8 cellular contexts compared by ENCODE assay signal in the genomic region with DNA sequence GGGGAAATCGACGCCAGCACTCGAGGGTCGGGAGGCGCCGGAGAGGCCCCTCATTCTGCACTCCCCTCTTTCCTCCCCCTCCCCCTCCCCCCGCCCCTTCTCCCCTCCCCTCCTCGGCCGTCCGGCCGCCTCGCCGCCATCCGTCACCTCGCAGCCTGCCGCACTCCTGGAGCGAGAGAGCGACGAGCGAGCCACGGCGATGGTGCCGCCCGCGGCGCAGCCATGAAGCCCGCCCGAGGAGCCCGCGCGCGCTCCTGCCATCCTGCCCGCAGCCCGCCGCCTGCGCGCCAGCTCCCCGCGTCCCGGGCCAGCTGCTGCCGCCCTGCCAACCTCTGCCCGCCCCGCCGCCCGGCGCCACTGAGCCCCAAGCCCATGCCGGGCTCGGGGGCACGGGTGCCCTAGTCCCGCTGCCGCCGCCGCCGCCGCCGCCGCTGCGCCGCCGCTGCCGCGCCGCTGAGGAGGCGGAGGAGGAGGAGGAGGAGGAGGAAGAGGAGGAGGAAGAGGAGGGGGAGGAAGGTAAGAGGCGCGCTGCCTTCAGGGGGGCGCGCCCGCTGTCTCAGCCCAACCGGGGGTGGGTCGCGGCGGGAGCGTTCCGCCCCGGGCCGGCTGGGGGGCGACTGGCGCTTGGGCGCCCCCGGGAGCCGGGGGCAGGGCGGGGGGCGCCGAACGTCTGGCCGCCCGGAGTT. TPM values are rescaled to one million over a fixed set of nuclear protein-coding genes. Genes with fewer than 3 reads are reported as not detected.
DNase-seq lines count a peak whose midpoint lies in the region; ATAC-seq, FAIRE-seq and TF ChIP-seq lines count a peak whose summit lies in the region.

A gene (plus strand): TSS at position 163 of the 686 bp plus-strand sequence. CDS start 76,937 bp downstream, outside the sequence.

- no peak for TF ChIP-seq RAD21 in HepG2 (CRISPR knock-in tag; IDR thresholded peaks at IDR 0.05)

- H3K9me3 ChIP-seq in cardiac muscle cell (ENCODE audit: low read depth) (no peaks in the 10 kb centered on the region), astrocyte (ENCODE audit: insufficient read depth, low read depth, low read length) (no peaks in the 10 kb centered on the region), HepG2 (ENCODE audit: low read length) (no peaks in the 10 kb centered on the region)

- intact Hi-C loops in left cardiac atrium (cut with DNase I) (no loop called here), HepG2 (cut with micrococcal nuclease; ENCODE audit: unreplicated experiment) (no loop called here)

- H3K4me3 Mint-ChIP-seq in astrocyte (ENCODE audit: unreplicated experiment) = peak within 1 kb of the TSS; percentile 82

- H3K4me1 ChIP-seq in cardiac muscle cell (ENCODE audit: low read depth) (peaks cover 3% of the 10 kb centered on the region), astrocyte (ENCODE audit: insufficient read depth, low read length) (no peaks in the 10 kb centered on the region), HepG2 (ENCODE audit: insufficient read depth, low read length) (peaks cover 12% of the 10 kb centered on the region; the same call in 1 of the 2 replicates)

- BruUV-seq in HepG2 (replicated peaks; lab: Mats Ljungman, UMichigan) = no TSS peak

- peaks cover 17% of the 10 kb centered on the region for H3K27me3 ChIP-seq in cardiac muscle cell
- H3K27me3 ChIP-seq in astrocyte (ENCODE audit: insufficient read depth, low read length) = peaks cover 1% of the 10 kb centered on the region
- H3K27me3 ChIP-seq in HepG2 (ENCODE audit: control insufficient read depth in 1 of 2, insufficient read depth in 2 of 2, low read length in 2 of 2) = peaks cover 4 to 24% of the 10 kb centered on the region in 2 experiments; a peak in 3 of 5 replicates

- H3K27ac Mint-ChIP-seq in astrocyte (ENCODE audit: unreplicated experiment) = no peak within 1 kb of the TSS

- no peak within 1 kb of the TSS for H3K9ac ChIP-seq in astrocyte (ENCODE audit: low read length)
- H3K9ac ChIP-seq in HepG2 (ENCODE audit: insufficient read depth, low read depth, low read length) = no peak within 1 kb of the TSS

- POLR2A ChIA-PET in HepG2 (lab: Yijun Ruan, JAX) = no interaction called here

- 0% methylated on average over 5 of the region's 88 CpGs for WGBS in HepG2 (ENCODE audit: low lambda C conversion rate)

- no peak for TF ChIP-seq POLR2A in HepG2 (IDR thresholded peaks at IDR 0.05; ENCODE audit: insufficient read depth in 1 of 2, low read depth in 2 of 2, low read length in 2 of 2)

- H3K36me3 ChIP-seq in cardiac muscle cell = no peaks in the 10 kb centered on the region
- H3K36me3 ChIP-seq in astrocyte (ENCODE audit: insufficient read depth, low read length) = no peaks in the 10 kb centered on the region
- H3K36me3 ChIP-seq in HepG2 (replicated peaks in 1 of 2; ENCODE audit: control insufficient read depth in 1 of 2, insufficient read depth in 2 of 2, low read length in 2 of 2) = no peaks in the 10 kb centered on the region

- H3K27ac ChIP-seq in cardiac muscle cell = no peak within 1 kb of the TSS
- H3K27ac ChIP-seq in astrocyte (ENCODE audit: low read depth, low read length) = no peak within 1 kb of the TSS
- H3K27ac ChIP-seq in HepG2 (ENCODE audit: extremely low read length, insufficient read depth, low read length) = no peak within 1 kb of the TSS

- H2AFZ ChIP-seq in astrocyte (ENCODE audit: low read depth, low read length) = peak within 1 kb of the TSS; percentile 47
- no peak within 1 kb of the TSS for H2AFZ ChIP-seq in HepG2 (ENCODE audit: low read length)

- peak within 1 kb of the TSS; percentile 92 for H3K4me3 ChIP-seq in cardiac muscle cell
- peak within 1 kb of the TSS; percentile 50 for H3K4me3 ChIP-seq in astrocyte (ENCODE audit: insufficient read depth, low read depth, low read length)
- peak within 1 kb of the TSS in 1 of 3 experiments; percentile 33; a peak in 1 of 6 replicates for H3K4me3 ChIP-seq in HepG2 (replicated peaks in 1 of 3; ENCODE audit: insufficient read depth in 1 of 3, low read depth in 2 of 3, low read length in 3 of 3)

- TF ChIP-seq EP300 in HepG2 (IDR thresholded peaks at IDR 0.05; ENCODE audit: low read depth in 2 of 2, low read length in 2 of 2) (no peak), HepG2 (CRISPR knock-in tag; IDR thresholded peaks at IDR 0.05; ENCODE audit: borderline replicate concordance) (no peak)

- peaks cover 6% of the 10 kb centered on the region for H3K4me1 Mint-ChIP-seq in astrocyte (ENCODE audit: low read depth, unreplicated experiment)

- H3K36me3 Mint-ChIP-seq in astrocyte (ENCODE audit: low read depth, unreplicated experiment) = no peaks in the 10 kb centered on the region

- DNase-seq in cardiac muscle cell (ENCODE audit: low read depth in 1 of 2, low spot score in 1 of 2) = peak in 1 of 2 donors; percentile 72
- no peak for DNase-seq in left cardiac atrium
- DNase-seq in astrocyte (ENCODE audit: low read depth) = no peak
- DNase-seq in HepG2 (ENCODE audit: low spot score) = no peak
- DNase-seq in urothelium cell line (ENCODE audit: low spot score) = peak; percentile 16
- DNase-seq in epidermal melanocyte (ENCODE audit: insufficient read length, low spot score) = no peak

- H3K4me2 ChIP-seq in astrocyte (ENCODE audit: low read length) (peak within 1 kb of the TSS; percentile 83), HepG2 (ENCODE audit: low read depth, low read length) (peak within 1 kb of the TSS; percentile 53)

- ATAC-seq in left cardiac atrium (no peak), HepG2 (peak; percentile 33; the same call in 1 of the 3 replicates), GM18858 (IDR thresholded peaks at IDR 0.05; ENCODE audit: unreplicated experiment) (no peak), GM21737 (IDR thresholded peaks at IDR 0.05; ENCODE audit: unreplicated experiment) (no peak)

- H4K20me1 ChIP-seq in astrocyte (ENCODE audit: insufficient read depth, low read length) (no peaks in the 10 kb centered on the region), HepG2 (ENCODE audit: insufficient read depth, low read length) (no peaks in the 10 kb centered on the region)

- CTCF ChIA-PET in HepG2 (lab: Yijun Ruan, JAX; ENCODE audit: low intra/inter-chr PET ratio, low total read pairs) = no interaction called here

- FAIRE-seq in astrocyte (lab: Jason Lieb, UNC) (no peak), HepG2 (lab: Jason Lieb, UNC) (no peak), urothelium cell line (lab: Jason Lieb, UNC) (no peak)

- H3K9me3 Mint-ChIP-seq in astrocyte (ENCODE audit: unreplicated experiment) = no peaks in the 10 kb centered on the region

- no peak for TF ChIP-seq CTCF in cardiac muscle cell (IDR thresholded peaks at IDR 0.05; ENCODE audit: low read depth, low read length)
- no peak for TF ChIP-seq CTCF in astrocyte (IDR thresholded peaks at IDR 0.05; ENCODE audit: insufficient read depth, low read depth, low read length)
- TF ChIP-seq CTCF in HepG2 (CRISPR knock-in tag; IDR thresholded peaks at IDR 0.05) = no peak

- peaks cover 12% of the 10 kb centered on the region for H3K27me3 Mint-ChIP-seq in astrocyte (ENCODE audit: low read depth, unreplicated experiment)

- in situ Hi-C loops in HepG2 (cut with HindIII; ENCODE audit: extremely low pct_ligation_motif_present, low pct_unique_long_range_greater_than_20kb) = no loop called here

- H3K79me2 ChIP-seq in astrocyte (ENCODE audit: insufficient read depth, low read length) = no peaks in the 10 kb centered on the region
- no peaks in the 10 kb centered on the region for H3K79me2 ChIP-seq in HepG2 (ENCODE audit: insufficient read depth, low read length)

TF ChIP-seq in HepG2, 621 proteins besides CTCF, POLR2A, EP300 and RAD21:
- 0 out of 2 replicates have a peak, but pooled peaks have one; percentile 16 for TF ChIP-seq ZNF263 (CRISPR knock-in tag; IDR thresholded peaks at IDR 0.05)
- no peak for TF ChIP-seq ZBTB1 (CRISPR knock-in tag; IDR thresholded peaks at IDR 0.05; ENCODE audit: borderline replicate concordance)

RNA-seq across cellular contexts. Expression of the gene that starts here (rescaled TPM):
- total RNA-seq in cardiac muscle cell (2.3 and 4.5 TPM in 2 replicates), left cardiac atrium (under 1 TPM; 0.08 to 0.15 TPM), astrocyte (2.3 and 2.8 TPM in 2 replicates), HepG2 (2016; rRNA removed; fragmentation: Illumina TruSeq; extraction: Trizol) (not detected in 2 replicates)
- polyA plus RNA-seq in cardiac muscle cell (0.51 and 1.2 TPM in 2 replicates), HepG2 (2011; rRNA removed) (not detected in 2 replicates)
- not detected in 2 replicates for total RNA-seq in HepG2 (2016; cell fraction: cytosol; rRNA removed; fragmentation: Illumina TruSeq; extraction: Trizol; ENCODE audit: low read depth)
- not detected in 2 replicates for total RNA-seq in HepG2 (2016; cell fraction: insoluble cytoplasmic fraction; rRNA removed; fragmentation: Illumina TruSeq; extraction: Trizol)
- not detected in 2 replicates for total RNA-seq in HepG2 (2016; cell fraction: membrane; rRNA removed; fragmentation: Illumina TruSeq; extraction: Trizol)
- total RNA-seq in HepG2 (2016; cell fraction: nucleus; rRNA removed; fragmentation: Illumina TruSeq; extraction: Trizol) = not detected in 2 replicates
- not detected in 2 replicates for polyA plus RNA-seq in HepG2 (2011; cell fraction: cytosol; rRNA removed)
- not detected in 2 replicates for polyA plus RNA-seq in HepG2 (2011; cell fraction: nucleus; rRNA removed)
- polyA plus RNA-seq in HepG2 (2012) = not detected in 2 replicates
- not detected in 2 replicates for polyA plus RNA-seq in HepG2 (2016; cell fraction: cytosol; fragmentation: Illumina TruSeq; extraction: Trizol; ENCODE audit: low read depth)
- polyA plus RNA-seq in HepG2 (2016; cell fraction: insoluble cytoplasmic fraction; fragmentation: Illumina TruSeq; extraction: Trizol; ENCODE audit: low read depth) = not detected in 2 replicates
- polyA plus RNA-seq in HepG2 (2016; cell fraction: membrane; fragmentation: Illumina TruSeq; extraction: Trizol; ENCODE audit: low read depth) = not detected in 2 replicates
- not detected in 2 replicates for polyA plus RNA-seq in HepG2 (2016; cell fraction: nucleus; fragmentation: Illumina TruSeq; extraction: Trizol; ENCODE audit: insufficient read depth, low read depth)
- polyA minus RNA-seq in HepG2 (2011; rRNA and poly(A)+ RNA removed; ENCODE audit: low replicate concordance) = not detected in 2 replicates
- polyA minus RNA-seq in HepG2 (2011; cell fraction: cytosol; rRNA and poly(A)+ RNA removed) = not detected in 2 replicates
- polyA minus RNA-seq in HepG2 (2011; cell fraction: nucleus; rRNA and poly(A)+ RNA removed) = not detected in 2 replicates

Comparison
In these comparisons a context has a peak if more than half of its experiments do, and no peak if none do; other contexts are left out.
1. Peak in ATAC-seq and H3K4me2 ChIP-seq in HepG2; RNA of the gene not detected or under 1 TPM.